In genomic region chr1:162144268-162144667, GRCh38 we compare ENCODE assay signal across 19 cellular contexts.
DNase-seq lines count a peak whose midpoint lies in the region; ATAC-seq and TF ChIP-seq lines count a peak whose summit lies in the region.
"Had no signal": no experiment of that assay in that cellular context is flagged by ENCODE, and none has a peak within 500 bp of the region (broad histone marks: within the 10 kb centered on the region; RNA-seq: fewer than 3 reads in every experiment).

No MANE protein-coding gene starts in this region.

- H3K4ac ChIP-seq in neuronal stem cell (ENCODE audit: low read length): no peak overlapping the region

- peak; percentile 66 for DNase-seq in NCI-H146 treated with DMSO at 0.1 percent for 48 hours (lab: John Stamatoyannopoulos, UW; ENCODE audit: unreplicated experiment)
- no peak for DNase-seq in NCI-H146 (lab: John Stamatoyannopoulos, UW)
- no peak for DNase-seq in NT2/D1 (ENCODE audit: low read depth, low spot score)
- no peak for DNase-seq in neuronal stem cell (ENCODE audit: low spot score)
- no peak for DNase-seq in NCI-H226
- no peak for DNase-seq in activated naive CD4-positive, alpha-beta T cell treated with anti-CD3 and anti-CD28 coated beads, Interleukin-2, amount 50 U/mL, for 72 hours (ENCODE audit: low spot score in 2 of 2)
- no peak for DNase-seq in HEK293T (ENCODE audit: extremely low spot score)
- DNase-seq: COR-L47; DMS 273 treated with DMSO at 0.1 percent for 48 hours; GF-D8; GM23248; IMR-90; NCI-H1930; NCI-H2171 treated with DMSO at 0.1 percent for 48 hours; NCI-H748 treated with DMSO at 0.1 percent for 48 hours; NK-92 treated with Interleukin-12 subunit alpha and Interleukin-12 subunit beta, amount 100 ng/mL, for 24 hours; SHP77 had no signal

- H2BK5ac ChIP-seq in neuronal stem cell (ENCODE audit: low read length): no peak overlapping the region

- H2BK12ac ChIP-seq in neuronal stem cell (ENCODE audit: low read length): no peak overlapping the region

- ATAC-seq in activated naive CD4-positive, alpha-beta T cell treated with anti-CD3 and anti-CD28 coated beads, Interleukin-2, amount 50 U/mL, for 72 hours: no peak

- CTCF ChIA-PET in HEK293T (lab: Yijun Ruan, JAX): no interaction called here

- H4K8ac ChIP-seq in neuronal stem cell (ENCODE audit: low read depth, low read length): no peak overlapping the region

- no peak overlapping the region for H3K18ac ChIP-seq in neuronal stem cell (ENCODE audit: low read length)

- no peaks in the 10 kb centered on the region for H3K36me3 Mint-ChIP-seq in activated naive CD4-positive, alpha-beta T cell treated with anti-CD3 and anti-CD28 coated beads, Interleukin-2, amount 50 U/mL, for 72 hours

- H3K27ac ChIP-seq in iPS-18a (ENCODE audit: low read length) (peak overlapping the region; percentile 56), neuronal stem cell (replicated peaks; ENCODE audit: low read length) (peak overlapping the region; percentile 96)
- H3K27ac ChIP-seq: 22Rv1, GM23248 had no signal

- no peak overlapping the region for H3K23ac ChIP-seq in neuronal stem cell (ENCODE audit: low read depth, low read length, poor library complexity)

- H3K27me3 ChIP-seq in NT2/D1 (ENCODE audit: insufficient read depth, insufficient read length) (no peaks in the 10 kb centered on the region), iPS-18a (ENCODE audit: control insufficient read depth, insufficient read depth, low read length) (no peaks in the 10 kb centered on the region), neuronal stem cell (ENCODE audit: control insufficient read depth in 3 of 3, insufficient read depth in 3 of 3, low read depth in 1 of 3, low read length in 3 of 3) (no peaks in the 10 kb centered on the region)

- no peak overlapping the region for H2AK5ac ChIP-seq in neuronal stem cell (ENCODE audit: low read depth, low read length)

- no CpG with 5 or more reads among the region's 3 CpGs for WGBS in neuronal stem cell (ENCODE audit: extremely low coverage in 2 of 2, insufficient read length in 2 of 2, insufficient replicate concordance in 1 of 2), 2 donors

- H3K36me3 ChIP-seq in NT2/D1 (ENCODE audit: insufficient read depth, insufficient read length, low read length): no peaks in the 10 kb centered on the region
- no peaks in the 10 kb centered on the region for H3K36me3 ChIP-seq in iPS-18a (ENCODE audit: control insufficient read depth, low read depth, low read length)
- H3K36me3 ChIP-seq in neuronal stem cell (replicated peaks in 1 of 2; ENCODE audit: control insufficient read depth in 2 of 2, insufficient read depth in 2 of 2, low read length in 2 of 2): no peaks in the 10 kb centered on the region

- H3K9me3 Mint-ChIP-seq in activated naive CD4-positive, alpha-beta T cell treated with anti-CD3 and anti-CD28 coated beads, Interleukin-2, amount 50 U/mL, for 72 hours: no peaks in the 10 kb centered on the region

- H3K4me2 ChIP-seq in neuronal stem cell (ENCODE audit: insufficient read depth, low read length, poor library complexity, severe bottlenecking): no peak overlapping the region

- H4K91ac ChIP-seq in neuronal stem cell (ENCODE audit: low read depth, low read length, poor library complexity): no peak overlapping the region

- POLR2A ChIA-PET in HEK293T (lab: Yijun Ruan, JAX): no interaction called here

- H3K27ac Mint-ChIP-seq in activated naive CD4-positive, alpha-beta T cell treated with anti-CD3 and anti-CD28 coated beads, Interleukin-2, amount 50 U/mL, for 72 hours: no peak overlapping the region

- H3K9ac ChIP-seq in NT2/D1 (ENCODE audit: insufficient read length, low read depth): peak overlapping the region; percentile 24
- peak overlapping the region; percentile 34 for H3K9ac ChIP-seq in iPS-18a (ENCODE audit: low read length)
- no peak overlapping the region for H3K9ac ChIP-seq in neuronal stem cell (ENCODE audit: low read depth, low read length, poor library complexity)
- H3K9ac ChIP-seq: GM23248 had no signal

- no peak overlapping the region for H3K14ac ChIP-seq in neuronal stem cell (ENCODE audit: low read length)

- H3K79me1 ChIP-seq in neuronal stem cell (ENCODE audit: low read depth, low read length): no peaks in the 10 kb centered on the region

- peaks cover 26% of the 10 kb centered on the region for H3K4me1 ChIP-seq in NT2/D1 (ENCODE audit: insufficient read depth, insufficient read length)
- peaks cover 46% of the 10 kb centered on the region for H3K4me1 ChIP-seq in iPS-18a (ENCODE audit: control insufficient read depth, low read depth, low read length)
- peaks cover 19 to 27% of the 10 kb centered on the region in 2 donors for H3K4me1 ChIP-seq in neuronal stem cell (ENCODE audit: control insufficient read depth in 2 of 2, insufficient read depth in 1 of 2, low read depth in 1 of 2, low read length in 2 of 2)

- H3K4me3 ChIP-seq in NT2/D1 (ENCODE audit: insufficient read length, low read depth) (no peak overlapping the region), iPS-18a (ENCODE audit: low read length) (peak overlapping the region; percentile 23), neuronal stem cell (ENCODE audit: low read length in 2 of 2) (peak overlapping the region in 1 of 2 donors; percentile 37)
- H3K4me3 ChIP-seq: GM23248 had no signal

- H2AFZ ChIP-seq in neuronal stem cell (ENCODE audit: low read length): peak overlapping the region; percentile 32
- H2AFZ ChIP-seq: GM23248 had no signal

- H3K9me3 ChIP-seq in NT2/D1 (ENCODE audit: insufficient read depth, low read length) (no peaks in the 10 kb centered on the region), iPS-18a (ENCODE audit: control insufficient read depth, low read depth, low read length) (no peaks in the 10 kb centered on the region), neuronal stem cell (replicated peaks in 1 of 2; ENCODE audit: control insufficient read depth in 2 of 2, insufficient read depth in 1 of 2, low read depth in 1 of 2, low read length in 2 of 2) (no peaks in the 10 kb centered on the region)

- H2BK15ac ChIP-seq in neuronal stem cell (ENCODE audit: low read length): no peak overlapping the region

- H2BK120ac ChIP-seq in neuronal stem cell (ENCODE audit: low read depth, low read length): no peak overlapping the region

TF ChIP-seq in HEK293T, 16 proteins besides CTCF, POLR2A, EP300 and RAD21:
- TF ChIP-seq HDGF (IDR thresholded peaks at IDR 0.05; ENCODE audit: borderline replicate concordance) (no peak), SP1 (IDR thresholded peaks at IDR 0.05) (no peak), L3MBTL2 (conservative IDR thresholded peaks at IDR 0.05) (no peak), ARNT (IDR thresholded peaks at IDR 0.05) (no peak), NFRKB (IDR thresholded peaks at IDR 0.05) (no peak), CTBP1 (IDR thresholded peaks at IDR 0.05; ENCODE audit: borderline replicate concordance) (no peak), BHLHE40 (IDR thresholded peaks at IDR 0.05; ENCODE audit: borderline replicate concordance) (no peak), ELF4 (IDR thresholded peaks at IDR 0.05) (no peak), LEF1 (IDR thresholded peaks at IDR 0.05; ENCODE audit: borderline replicate concordance) (no peak), PKNOX1 (IDR thresholded peaks at IDR 0.05) (no peak), FOXK2 (IDR thresholded peaks at IDR 0.05) (no peak), TARDBP (IDR thresholded peaks at IDR 0.05) (no peak), FOXM1 (IDR thresholded peaks at IDR 0.05; ENCODE audit: borderline replicate concordance) (no peak), ZNF384 (IDR thresholded peaks at IDR 0.05) (no peak), SUZ12 (IDR thresholded peaks at IDR 0.05) (no peak), FOXA1 (IDR thresholded peaks at IDR 0.05) (no peak)
TF ChIP-seq in HEK293T: peak in this region for 0.
